16 cellular contexts compared by ENCODE assay signal in the genomic region with DNA sequence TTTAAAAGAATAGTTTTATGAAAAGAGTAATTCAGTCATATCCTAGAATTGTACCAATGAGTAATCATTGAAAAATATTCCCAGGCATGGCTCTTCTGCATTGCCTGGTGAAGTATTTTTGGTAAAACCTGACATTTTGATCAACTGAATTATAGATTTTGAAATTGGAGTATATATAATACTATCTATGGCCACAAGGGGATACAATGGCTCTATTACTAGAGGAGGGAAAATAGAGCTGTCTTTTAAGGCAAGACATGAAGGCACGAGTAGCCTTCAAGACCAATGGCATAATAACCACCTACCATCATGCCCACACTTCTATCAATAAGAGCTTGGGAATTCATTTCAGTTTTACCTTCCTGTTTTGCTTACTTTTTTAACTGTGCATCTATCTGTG.
A peak's percentile ranks its signal among the peaks of the same experiment; 100 is the strongest.
DNase-seq lines count a peak whose midpoint lies in the region; TF ChIP-seq lines count a peak whose summit lies in the region.
"Had no signal": no experiment of that assay in that cellular context is flagged by ENCODE, and none has a peak within 500 bp of the region (broad histone marks: within the 10 kb centered on the region; RNA-seq: fewer than 3 reads in every experiment).

No MANE protein-coding gene starts in this region.

- no peak overlapping the region for H3K27ac Mint-ChIP-seq in endodermal cell
- H3K27ac Mint-ChIP-seq: stimulated activated naive CD8-positive, alpha-beta T cell treated with anti-CD3 and anti-CD28 coated beads, Interleukin-15, amount 100 ng/mL, for 72 hours had no signal

- H3K27me3 Mint-ChIP-seq in endodermal cell (ENCODE audit: insufficient read depth), result no peaks in the 10 kb centered on the region

- H3K27me3 ChIP-seq in OCI-LY1 (ENCODE audit: insufficient read depth, low read length) (no peaks in the 10 kb centered on the region), endodermal cell (ENCODE audit: control insufficient read depth, insufficient read depth, low read length, poor library complexity, severe bottlenecking) (no peaks in the 10 kb centered on the region), smooth muscle cell (ENCODE audit: low read depth) (no peaks in the 10 kb centered on the region)

- intact Hi-C loops in head of caudate nucleus (cut with DNase I), result no loop called here

- H3K79me2 ChIP-seq in OCI-LY1 (ENCODE audit: insufficient read depth, low read length) (no peaks in the 10 kb centered on the region), smooth muscle cell (ENCODE audit: low read depth) (no peaks in the 10 kb centered on the region)

- no peaks in the 10 kb centered on the region for H3K9me2 ChIP-seq in OCI-LY1 (ENCODE audit: low read depth, low read length)

- H3K27ac ChIP-seq in OCI-LY1 (ENCODE audit: low read depth, low read length, poor library complexity, severe bottlenecking) (no peak overlapping the region), endodermal cell (ENCODE audit: low read depth, low read length) (no peak overlapping the region), smooth muscle cell (ENCODE audit: low read depth) (no peak overlapping the region)
- H3K27ac ChIP-seq: gastroesophageal sphincter had no signal

- TF ChIP-seq CTCF in GM13977 (IDR thresholded peaks at IDR 0.05; ENCODE audit: extremely low read depth, insufficient read depth, missing control alignments) (peak; percentile 1), OCI-LY1 (IDR thresholded peaks at IDR 0.05; ENCODE audit: low read length) (0 out of 2 replicates have a peak, but pooled peaks have one; percentile 5), endodermal cell (conservative IDR thresholded peaks at IDR 0.05) (peak; percentile 56), smooth muscle cell (IDR thresholded peaks at IDR 0.05; ENCODE audit: borderline replicate concordance, insufficient read depth, poor library complexity, severe bottlenecking) (no peak)

- H4K20me1 ChIP-seq in OCI-LY1 (ENCODE audit: insufficient read depth, low read length) (no peaks in the 10 kb centered on the region), smooth muscle cell (ENCODE audit: low read depth) (no peaks in the 10 kb centered on the region)

- H3K4me1 Mint-ChIP-seq in endodermal cell, result no peaks in the 10 kb centered on the region
- H3K4me1 Mint-ChIP-seq: stimulated activated naive CD8-positive, alpha-beta T cell treated with anti-CD3 and anti-CD28 coated beads, Interleukin-15, amount 100 ng/mL, for 72 hours had no signal

- no peak overlapping the region for H3K4me3 Mint-ChIP-seq in endodermal cell
- H3K4me3 Mint-ChIP-seq: stimulated activated naive CD8-positive, alpha-beta T cell treated with anti-CD3 and anti-CD28 coated beads, Interleukin-15, amount 100 ng/mL, for 72 hours had no signal

- H3K9me3 ChIP-seq in OCI-LY1 (ENCODE audit: low read length) (no peaks in the 10 kb centered on the region), endodermal cell (ENCODE audit: control insufficient read depth, low read length) (no peaks in the 10 kb centered on the region), smooth muscle cell (replicated peaks; ENCODE audit: low read depth) (no peaks in the 10 kb centered on the region)
- H3K9me3 ChIP-seq: gastroesophageal sphincter had no signal

- H3K9me3 Mint-ChIP-seq in endodermal cell, result no peaks in the 10 kb centered on the region
- H3K9me3 Mint-ChIP-seq: stimulated activated naive CD8-positive, alpha-beta T cell treated with anti-CD3 and anti-CD28 coated beads, Interleukin-15, amount 100 ng/mL, for 72 hours had no signal

- no peak overlapping the region for H2AFZ ChIP-seq in OCI-LY1 (ENCODE audit: low read length)
- no peak overlapping the region for H2AFZ ChIP-seq in smooth muscle cell (ENCODE audit: low read depth)

- peak; percentile 31 for DNase-seq in ACHN
- no peak for DNase-seq in GM13977 (ENCODE audit: low spot score)
- DNase-seq in endodermal cell, result no peak
- DNase-seq in SIG-M5 treated with dmso at 0.1 percent for 504 hours (lab: John Stamatoyannopoulos, UW; ENCODE audit: unreplicated experiment), result no peak
- DNase-seq in head of caudate nucleus, result no peak
- no peak for DNase-seq in NAMALWA (ENCODE audit: low spot score)
- DNase-seq in smooth muscle cell (lab: John Stamatoyannopoulos, UW; ENCODE audit: unreplicated experiment), result no peak
- DNase-seq: activated effector memory CD4-positive, alpha-beta T cell treated with Interleukin-2 at 50 U/mL for 16 hours; DMS153; effector memory CD4-positive, alpha-beta T cell; NCI-H226; occipital lobe; stimulated activated naive CD8-positive, alpha-beta T cell treated with anti-CD3 and anti-CD28 coated beads, Interleukin-15, amount 100 ng/mL, for 72 hours; SW 1271 had no signal

- in situ Hi-C loops in ACHN (cut with HindIII; ENCODE audit: low pct_ligation_motif_present, low pct_unique_long_range_greater_than_20kb, low sequenced_read_pairs), result no loop called here
- in situ Hi-C loops in GM13977 (cut with MboI; ENCODE audit: low pct_unique_long_range_greater_than_20kb, low sequenced_read_pairs, unreplicated experiment), result no loop called here

- H3K36me3 ChIP-seq in OCI-LY1 (ENCODE audit: insufficient read depth, low read length) (no peaks in the 10 kb centered on the region), endodermal cell (ENCODE audit: control insufficient read depth, insufficient read depth, low read length) (no peaks in the 10 kb centered on the region), smooth muscle cell (ENCODE audit: low read depth) (no peaks in the 10 kb centered on the region)
- H3K36me3 ChIP-seq: gastroesophageal sphincter had no signal

- no peaks in the 10 kb centered on the region for H3F3A ChIP-seq in OCI-LY1 (ENCODE audit: insufficient read depth, low read length)
- H3F3A ChIP-seq in smooth muscle cell (ENCODE audit: low read depth), result no peaks in the 10 kb centered on the region

- H3K4me1 ChIP-seq in OCI-LY1 (ENCODE audit: insufficient read depth, low read length, severe bottlenecking), result no peaks in the 10 kb centered on the region
- no peaks in the 10 kb centered on the region for H3K4me1 ChIP-seq in endodermal cell (ENCODE audit: control insufficient read depth, insufficient read depth, low read length)
- no peaks in the 10 kb centered on the region for H3K4me1 ChIP-seq in smooth muscle cell (ENCODE audit: low read depth)
- H3K4me1 ChIP-seq: gastroesophageal sphincter had no signal

- no peak overlapping the region for H3K9ac ChIP-seq in OCI-LY1 (ENCODE audit: low read length)
- no peak overlapping the region for H3K9ac ChIP-seq in endodermal cell (ENCODE audit: extremely low read depth, low read length, poor library complexity, severe bottlenecking)
- H3K9ac ChIP-seq in smooth muscle cell (ENCODE audit: low read depth), result no peak overlapping the region

- H3K4me3 ChIP-seq in OCI-LY1 (ENCODE audit: low read depth, low read length, poor library complexity, severe bottlenecking), result no peak overlapping the region
- no peak overlapping the region for H3K4me3 ChIP-seq in endodermal cell (ENCODE audit: low read length)
- H3K4me3 ChIP-seq in smooth muscle cell, result no peak overlapping the region
- H3K4me3 ChIP-seq: gastroesophageal sphincter had no signal

- no peak overlapping the region for H3K4me2 ChIP-seq in OCI-LY1 (ENCODE audit: low read length)
- H3K4me2 ChIP-seq in smooth muscle cell, result no peak overlapping the region

- 81% methylated on average over 1 of the region's 1 CpG; no CpG with 5 or more reads in 1 of the 2 experiments for WGBS in endodermal cell (ENCODE audit: insufficient coverage in 1 of 2, insufficient read length in 1 of 2), 2 experiments
- WGBS in smooth muscle cell (ENCODE audit: low lambda C conversion rate), result 78% methylated on average over 1 of the region's 1 CpG

- H3K36me3 Mint-ChIP-seq in endodermal cell (ENCODE audit: low read depth), result no peaks in the 10 kb centered on the region
